ENCODE assay signal across 13 cellular contexts in the genomic region with DNA sequence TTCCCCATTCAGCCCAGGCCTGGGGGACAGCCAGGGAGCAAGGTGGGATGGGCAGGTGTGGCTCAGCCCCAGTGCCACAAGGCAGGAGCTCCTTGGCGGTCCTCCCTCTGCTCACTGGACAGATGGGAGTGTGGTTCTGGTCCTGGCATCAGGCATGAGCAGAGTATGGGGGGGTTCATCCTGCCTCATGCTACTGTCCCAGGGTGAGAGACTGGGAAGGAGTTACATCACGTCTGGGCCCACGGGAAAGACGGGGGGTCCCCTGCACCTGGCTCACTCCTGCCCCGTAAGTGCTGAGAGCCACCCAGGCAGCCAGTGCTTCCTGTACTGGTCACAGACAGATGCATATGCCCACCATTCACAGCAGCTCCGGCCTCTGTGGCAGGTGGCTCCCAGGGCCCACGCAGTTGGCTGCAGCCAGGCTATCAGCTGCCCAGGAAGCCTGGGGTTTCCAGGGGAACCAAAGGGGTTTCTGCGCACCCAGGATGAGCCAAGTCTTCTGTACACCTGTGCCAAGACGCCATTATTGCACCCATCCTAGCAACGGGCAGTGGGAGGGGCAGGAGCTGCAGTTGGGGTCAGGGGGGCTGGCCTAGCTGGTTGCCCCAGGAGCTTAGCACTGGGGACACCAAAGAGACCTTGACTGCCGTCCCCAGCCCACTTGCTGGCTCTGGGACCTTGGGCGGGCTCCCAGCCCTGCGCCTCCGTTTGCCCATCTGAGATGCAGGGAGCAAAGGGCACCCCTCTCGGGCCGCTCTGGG. TPM values are rescaled to one million over a fixed set of nuclear protein-coding genes. Genes with fewer than 3 reads are reported as not detected.
DNase-seq lines count a peak whose midpoint lies in the region; ATAC-seq and TF ChIP-seq lines count a peak whose summit lies in the region.
"Had no signal": no experiment of that assay in that cellular context is flagged by ENCODE, and none has a peak within 500 bp of the region (broad histone marks: within the 10 kb centered on the region; RNA-seq: fewer than 3 reads in every experiment).

No MANE protein-coding gene starts in this region.

- no peak overlapping the region for H3K27ac Mint-ChIP-seq in CD4-positive, alpha-beta T cell
- H3K27ac Mint-ChIP-seq in mesothelial cell of epicardium (no peak overlapping the region), nephron progenitor cell (no peak overlapping the region)
- H3K27ac Mint-ChIP-seq: GM23338 had no signal

- H3K36me3 ChIP-seq in neural cell (ENCODE audit: insufficient read depth, low read length) = no peaks in the 10 kb centered on the region
- H3K36me3 ChIP-seq: thyroid gland had no signal

- H3K9me3 ChIP-seq in CD4-positive, alpha-beta T cell (ENCODE audit: control insufficient read depth, low read length) = no peaks in the 10 kb centered on the region
- H3K9me3 ChIP-seq in neural cell (ENCODE audit: low read length) = no peaks in the 10 kb centered on the region
- H3K9me3 ChIP-seq: thyroid gland had no signal

- intact Hi-C loops in CD4-positive, alpha-beta T cell (cut with DNase I, micrococcal nuclease) = no loop called here

- H3K79me2 ChIP-seq in neural cell (replicated peaks; ENCODE audit: insufficient read depth, low read length) = peaks cover 17% of the 10 kb centered on the region

- H3K4me2 ChIP-seq in neural cell (ENCODE audit: low read length) = peak overlapping the region; percentile 78

- H3K9me3 Mint-ChIP-seq in CD4-positive, alpha-beta T cell = no peaks in the 10 kb centered on the region
- H3K9me3 Mint-ChIP-seq in mesothelial cell of epicardium = no peaks in the 10 kb centered on the region
- no peaks in the 10 kb centered on the region for H3K9me3 Mint-ChIP-seq in nephron progenitor cell
- H3K9me3 Mint-ChIP-seq: GM23338 had no signal

- H3K9ac ChIP-seq in neural cell (ENCODE audit: low read length) = peak overlapping the region; percentile 74

- H3K9me2 ChIP-seq in neural cell (ENCODE audit: insufficient read depth, low read length) = no peaks in the 10 kb centered on the region

- no peak for TF ChIP-seq RAD21 in neural cell (conservative IDR thresholded peaks at IDR 0.05)

- CTCF ChIA-PET in CD4-positive, alpha-beta T cell (lab: Charles Lee) = no interaction called here

- H3K4me3 Mint-ChIP-seq in CD4-positive, alpha-beta T cell = peak overlapping the region; percentile 15
- no peak overlapping the region for H3K4me3 Mint-ChIP-seq in mesothelial cell of epicardium
- no peak overlapping the region for H3K4me3 Mint-ChIP-seq in nephron progenitor cell

- peaks cover 12% of the 10 kb centered on the region for H3K4me1 Mint-ChIP-seq in CD4-positive, alpha-beta T cell (ENCODE audit: low read depth)
- H3K4me1 Mint-ChIP-seq in mesothelial cell of epicardium = peaks cover 8% of the 10 kb centered on the region
- H3K4me1 Mint-ChIP-seq in nephron progenitor cell = peaks cover 9% of the 10 kb centered on the region

- no peak for DNase-seq in CD4-positive, alpha-beta T cell
- DNase-seq in NAMALWA (ENCODE audit: low spot score) (peak; percentile 70), caudate nucleus (lab: John Stamatoyannopoulos, UW) (peak in 16 of 61 donors; percentile 4 to 58 (median 22)), mesothelial cell of epicardium (ENCODE audit: low spot score in 2 of 2, unreplicated experiment in 2 of 2) (no peak), nephron progenitor cell (no peak)
- no peak for DNase-seq in activated effector memory CD4-positive, alpha-beta T cell treated with Interleukin-2 at 50 U/mL for 16 hours
- DNase-seq in stimulated activated CD4-positive, alpha-beta T cell treated with anti-CD3 and anti-CD28 coated beads, Interleukin-1b, Interleukin-23, amount 100 ng/mL, for 48 hours = no peak
- DNase-seq: activated gamma-delta T cell, amniotic stem cell, NCI-H446, thyroid gland had no signal

- TF ChIP-seq CTCF in CD4-positive, alpha-beta T cell (IDR thresholded peaks at IDR 0.05) = no peak
- TF ChIP-seq CTCF in neural cell (IDR thresholded peaks at IDR 0.05; ENCODE audit: poor library complexity, severe bottlenecking) (no peak), mesothelial cell of epicardium (IDR thresholded peaks at IDR 0.05; ENCODE audit: unreplicated experiment) (no peak), nephron progenitor cell (IDR thresholded peaks at IDR 0.05) (no peak)

- H4K20me1 ChIP-seq in neural cell (ENCODE audit: insufficient read depth) = no peaks in the 10 kb centered on the region

- no peak for ATAC-seq in CD4-positive, alpha-beta T cell (ENCODE audit: poor library complexity)
- ATAC-seq: GM23338 had no signal

- H3K4me3 ChIP-seq in neural cell (ENCODE audit: low read length) = peak overlapping the region; percentile 76
- H3K4me3 ChIP-seq: thyroid gland had no signal

- H3F3A ChIP-seq in neural cell (ENCODE audit: insufficient read depth, low read length, poor library complexity, severe bottlenecking) = no peaks in the 10 kb centered on the region

- peaks cover 21% of the 10 kb centered on the region for H3K27me3 Mint-ChIP-seq in CD4-positive, alpha-beta T cell
- H3K27me3 Mint-ChIP-seq in mesothelial cell of epicardium (ENCODE audit: low read depth) = peaks cover 68% of the 10 kb centered on the region
- peaks cover 67% of the 10 kb centered on the region for H3K27me3 Mint-ChIP-seq in nephron progenitor cell (ENCODE audit: low read depth, poor library complexity)

- POLR2A ChIA-PET in CD4-positive, alpha-beta T cell (lab: Charles Lee) = no interaction called here

- H3K36me3 Mint-ChIP-seq in CD4-positive, alpha-beta T cell (ENCODE audit: low read depth) = no peaks in the 10 kb centered on the region
- H3K36me3 Mint-ChIP-seq in mesothelial cell of epicardium = no peaks in the 10 kb centered on the region
- H3K36me3 Mint-ChIP-seq in nephron progenitor cell (ENCODE audit: low read depth) = no peaks in the 10 kb centered on the region

- H2AFZ ChIP-seq in neural cell (ENCODE audit: low read depth, low read length) = no peak overlapping the region
- H2AFZ ChIP-seq: GM23338 had no signal

- TF ChIP-seq EP300 in neural cell (conservative IDR thresholded peaks at IDR 0.05; ENCODE audit: poor library complexity, severe bottlenecking) = no peak

- H3K27me3 ChIP-seq in CD4-positive, alpha-beta T cell (ENCODE audit: control insufficient read depth, insufficient read depth, low read length) = peaks cover 44% of the 10 kb centered on the region
- peaks cover 33% of the 10 kb centered on the region for H3K27me3 ChIP-seq in neural cell (ENCODE audit: insufficient read depth, low read depth, low read length)

- H3K27ac ChIP-seq in CD4-positive, alpha-beta T cell (ENCODE audit: low read depth, low read length) = no peak overlapping the region
- peak overlapping the region; percentile 44 for H3K27ac ChIP-seq in caudate nucleus (ENCODE audit: low read depth, low read length)
- peak overlapping the region; percentile 91 for H3K27ac ChIP-seq in neural cell (ENCODE audit: low read length)
- H3K27ac ChIP-seq: thyroid gland had no signal

TF ChIP-seq in neural cell, 6 proteins besides CTCF, POLR2A, EP300 and RAD21:
- TF ChIP-seq, protein P1, sequence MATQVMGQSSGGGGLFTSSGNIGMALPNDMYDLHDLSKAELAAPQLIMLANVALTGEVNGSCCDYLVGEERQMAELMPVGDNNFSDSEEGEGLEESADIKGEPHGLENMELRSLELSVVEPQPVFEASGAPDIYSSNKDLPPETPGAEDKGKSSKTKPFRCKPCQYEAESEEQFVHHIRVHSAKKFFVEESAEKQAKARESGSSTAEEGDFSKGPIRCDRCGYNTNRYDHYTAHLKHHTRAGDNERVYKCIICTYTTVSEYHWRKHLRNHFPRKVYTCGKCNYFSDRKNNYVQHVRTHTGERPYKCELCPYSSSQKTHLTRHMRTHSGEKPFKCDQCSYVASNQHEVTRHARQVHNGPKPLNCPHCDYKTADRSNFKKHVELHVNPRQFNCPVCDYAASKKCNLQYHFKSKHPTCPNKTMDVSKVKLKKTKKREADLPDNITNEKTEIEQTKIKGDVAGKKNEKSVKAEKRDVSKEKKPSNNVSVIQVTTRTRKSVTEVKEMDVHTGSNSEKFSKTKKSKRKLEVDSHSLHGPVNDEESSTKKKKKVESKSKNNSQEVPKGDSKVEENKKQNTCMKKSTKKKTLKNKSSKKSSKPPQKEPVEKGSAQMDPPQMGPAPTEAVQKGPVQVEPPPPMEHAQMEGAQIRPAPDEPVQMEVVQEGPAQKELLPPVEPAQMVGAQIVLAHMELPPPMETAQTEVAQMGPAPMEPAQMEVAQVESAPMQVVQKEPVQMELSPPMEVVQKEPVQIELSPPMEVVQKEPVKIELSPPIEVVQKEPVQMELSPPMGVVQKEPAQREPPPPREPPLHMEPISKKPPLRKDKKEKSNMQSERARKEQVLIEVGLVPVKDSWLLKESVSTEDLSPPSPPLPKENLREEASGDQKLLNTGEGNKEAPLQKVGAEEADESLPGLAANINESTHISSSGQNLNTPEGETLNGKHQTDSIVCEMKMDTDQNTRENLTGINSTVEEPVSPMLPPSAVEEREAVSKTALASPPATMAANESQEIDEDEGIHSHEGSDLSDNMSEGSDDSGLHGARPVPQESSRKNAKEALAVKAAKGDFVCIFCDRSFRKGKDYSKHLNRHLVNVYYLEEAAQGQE (IDR thresholded peaks at IDR 0.05; ENCODE audit: borderline replicate concordance) = no peak
- TF ChIP-seq EZH2 (IDR thresholded peaks at IDR 0.05; ENCODE audit: borderline replicate concordance, insufficient read depth, low read length, poor library complexity, severe bottlenecking) (no peak), MXI1 (conservative IDR thresholded peaks at IDR 0.05; ENCODE audit: poor library complexity, severe bottlenecking) (no peak), SMC3 (conservative IDR thresholded peaks at IDR 0.05; ENCODE audit: poor library complexity) (no peak), TAF1 (IDR thresholded peaks at IDR 0.05; ENCODE audit: low read depth) (no peak), POLR2AphosphoS5 (IDR thresholded peaks at IDR 0.05) (no peak)

RNA-seq across cellular contexts. Expression of a gene that starts 1.9 kb away (rescaled TPM):
- total RNA-seq in CD4-positive, alpha-beta T cell = 10 to 100 TPM; 19.6 to 21.5 TPM
- polyA plus RNA-seq in neural cell = 65.2 and 93.7 TPM in 2 replicates
- 33.0 and 36.8 TPM in 2 replicates for polyA minus RNA-seq in neural cell
- total RNA-seq in mesothelial cell of epicardium = 1.3 to 2.4 TPM (median 2.3 TPM) in 3 replicates

RNA-seq across cellular contexts. Expression of a gene that starts 16.3 kb away (rescaled TPM):
- total RNA-seq in CD4-positive, alpha-beta T cell = 10 to 100 TPM; 19.9 to 21.4 TPM
- 102 and 106 TPM in 2 replicates for polyA plus RNA-seq in neural cell
- 45.6 and 52.8 TPM in 2 replicates for polyA minus RNA-seq in neural cell
- total RNA-seq in mesothelial cell of epicardium = 42.1 to 43.7 TPM (median 42.7 TPM) in 3 replicates

RNA-seq across cellular contexts. Expression of a gene that starts 16.3 kb away (rescaled TPM):
- total RNA-seq in CD4-positive, alpha-beta T cell = 10 to 100 TPM; 27.6 to 32.0 TPM
- 74.2 and 90.5 TPM in 2 replicates for polyA plus RNA-seq in neural cell
- 17.7 and 19.2 TPM in 2 replicates for polyA minus RNA-seq in neural cell
- total RNA-seq in mesothelial cell of epicardium = 47.8 to 52.9 TPM (median 48.4 TPM) in 3 replicates

RNA-seq across cellular contexts. Expression of a gene that starts 26.0 kb away (rescaled TPM):
- total RNA-seq in CD4-positive, alpha-beta T cell = 100 to 1,000 TPM; 247 to 252 TPM
- polyA plus RNA-seq in neural cell = 111 and 126 TPM in 2 replicates
- polyA minus RNA-seq in neural cell = 88.9 and 97.6 TPM in 2 replicates
- 205 to 214 TPM (median 208 TPM) in 3 replicates for total RNA-seq in mesothelial cell of epicardium
